ENCODE assay signal across 1 cellular context in the genomic region with DNA sequence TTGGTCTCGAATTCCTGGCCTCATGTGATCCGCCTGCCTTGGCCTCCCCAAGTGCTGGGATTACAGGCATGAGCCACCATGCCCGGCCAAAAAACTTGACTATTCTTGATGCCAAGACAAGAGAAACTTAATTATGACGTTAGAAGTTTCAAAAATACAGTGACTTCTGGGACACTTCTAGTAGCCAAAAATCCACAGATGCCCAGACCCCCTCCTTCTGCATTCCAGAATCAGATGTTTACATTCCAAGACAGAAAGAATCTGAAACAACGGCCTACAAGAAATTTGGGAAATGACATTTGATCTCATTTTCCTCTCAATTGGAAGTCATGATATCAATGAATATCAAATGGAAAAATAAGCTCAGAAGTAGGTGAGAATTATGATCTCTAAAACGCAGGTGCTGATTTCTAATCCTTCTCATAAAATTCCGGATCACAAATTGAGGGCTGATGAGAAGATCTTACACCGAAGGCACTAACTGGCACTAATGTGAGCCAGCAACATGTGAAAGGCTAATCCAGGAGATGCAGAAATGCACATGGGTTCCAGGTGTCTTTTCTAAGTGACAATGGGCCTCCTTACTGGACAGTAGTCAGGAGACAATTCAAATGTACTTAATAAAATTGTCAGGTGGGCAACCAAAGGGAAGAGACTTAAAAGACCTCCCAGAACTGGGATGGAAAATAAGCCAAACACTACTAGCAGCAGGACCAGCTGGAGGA.
TF ChIP-seq lines count a peak whose summit lies in the region.

No MANE protein-coding gene starts in this region.

TF ChIP-seq in IMR-90, 13 proteins besides CTCF, POLR2A, EP300 and RAD21:
- no peak for TF ChIP-seq RCOR1 (IDR thresholded peaks at IDR 0.05; ENCODE audit: insufficient replicate concordance, low read length)
- no peak for TF ChIP-seq RFX5 (IDR thresholded peaks at IDR 0.05; ENCODE audit: low read depth, low read length)
- TF ChIP-seq MAZ (IDR thresholded peaks at IDR 0.05; ENCODE audit: borderline replicate concordance, low read depth, low read length): no peak
- TF ChIP-seq FOS (IDR thresholded peaks at IDR 0.05; ENCODE audit: low read depth, low read length): no peak
- TF ChIP-seq MAFK (IDR thresholded peaks at IDR 0.05; ENCODE audit: low read depth, low read length): no peak
- TF ChIP-seq, protein P1, sequence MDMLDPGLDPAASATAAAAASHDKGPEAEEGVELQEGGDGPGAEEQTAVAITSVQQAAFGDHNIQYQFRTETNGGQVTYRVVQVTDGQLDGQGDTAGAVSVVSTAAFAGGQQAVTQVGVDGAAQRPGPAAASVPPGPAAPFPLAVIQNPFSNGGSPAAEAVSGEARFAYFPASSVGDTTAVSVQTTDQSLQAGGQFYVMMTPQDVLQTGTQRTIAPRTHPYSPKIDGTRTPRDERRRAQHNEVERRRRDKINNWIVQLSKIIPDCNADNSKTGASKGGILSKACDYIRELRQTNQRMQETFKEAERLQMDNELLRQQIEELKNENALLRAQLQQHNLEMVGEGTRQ (IDR thresholded peaks at IDR 0.05; ENCODE audit: low read depth, low read length): no peak
- TF ChIP-seq MXI1 (IDR thresholded peaks at IDR 0.05; ENCODE audit: borderline replicate concordance, low read depth, low read length): no peak
- TF ChIP-seq, protein P2, sequence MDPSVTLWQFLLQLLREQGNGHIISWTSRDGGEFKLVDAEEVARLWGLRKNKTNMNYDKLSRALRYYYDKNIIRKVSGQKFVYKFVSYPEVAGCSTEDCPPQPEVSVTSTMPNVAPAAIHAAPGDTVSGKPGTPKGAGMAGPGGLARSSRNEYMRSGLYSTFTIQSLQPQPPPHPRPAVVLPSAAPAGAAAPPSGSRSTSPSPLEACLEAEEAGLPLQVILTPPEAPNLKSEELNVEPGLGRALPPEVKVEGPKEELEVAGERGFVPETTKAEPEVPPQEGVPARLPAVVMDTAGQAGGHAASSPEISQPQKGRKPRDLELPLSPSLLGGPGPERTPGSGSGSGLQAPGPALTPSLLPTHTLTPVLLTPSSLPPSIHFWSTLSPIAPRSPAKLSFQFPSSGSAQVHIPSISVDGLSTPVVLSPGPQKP (IDR thresholded peaks at IDR 0.05; ENCODE audit: borderline replicate concordance, low read depth, low read length): no peak
- TF ChIP-seq CHD1 (IDR thresholded peaks at IDR 0.05; ENCODE audit: low read depth, low read length): no peak
- TF ChIP-seq CEBPB (IDR thresholded peaks at IDR 0.05; ENCODE audit: low read depth, low read length): no peak
- no peak for TF ChIP-seq NFE2L2 (IDR thresholded peaks at IDR 0.05; ENCODE audit: low read depth, low read length)
- no peak for TF ChIP-seq BHLHE40 (IDR thresholded peaks at IDR 0.05; ENCODE audit: low read depth, low read length)
- TF ChIP-seq SMC3 (IDR thresholded peaks at IDR 0.05; ENCODE audit: low read depth, low read length): no peak
TF ChIP-seq in IMR-90: peak in this region for 0.
